8 cellular contexts compared by ENCODE assay signal in genomic region chr5:81506900-81507588, GRCh38.
DNase-seq lines count a peak whose midpoint lies in the region; TF ChIP-seq lines count a peak whose summit lies in the region.

No MANE protein-coding gene starts in this region.

- peaks cover 0 to 10% (median 3%) of the 10 kb centered on the region in 5 experiments for H3K9me3 Mint-ChIP-seq in brain

- no peaks in the 10 kb centered on the region for H3K36me3 ChIP-seq in iPS DF 6.9 (ENCODE audit: control insufficient read depth, insufficient read depth, low read length)

- no peak overlapping the region for H3K4me3 ChIP-seq in AG09309 (ENCODE audit: control insufficient read depth, low read depth, low read length)
- no peak overlapping the region for H3K4me3 ChIP-seq in HFF-Myc (replicated peaks; ENCODE audit: low read depth, low read length)
- H3K4me3 ChIP-seq in iPS DF 6.9 (ENCODE audit: low read length): no peak overlapping the region

- H3K36me3 Mint-ChIP-seq in brain: peaks cover 35% of the 10 kb centered on the region

- no peak overlapping the region for H3K27ac ChIP-seq in iPS DF 6.9 (ENCODE audit: low read length)

- TF ChIP-seq CTCF in AG09309 (IDR thresholded peaks at IDR 0.05; ENCODE audit: control insufficient read depth, insufficient read depth, low read depth, low read length, missing control alignments): peak; percentile 88
- peak; percentile 82 for TF ChIP-seq CTCF in GM12872 (IDR thresholded peaks at IDR 0.05; ENCODE audit: insufficient read depth, low read depth, low read length)
- peak; percentile 85 for TF ChIP-seq CTCF in HFF-Myc (IDR thresholded peaks at IDR 0.05; ENCODE audit: low read depth, low read length, missing control alignments)
- TF ChIP-seq CTCF in brain (conservative IDR thresholded peaks at IDR 0.05): peak; percentile 80 to 84

- no peaks in the 10 kb centered on the region for H3K27me3 Mint-ChIP-seq in brain

- peak overlapping the region in 3 of 5 experiments; percentile 64 to 83 (median 65) for H3K27ac Mint-ChIP-seq in brain

- peaks cover 33% of the 10 kb centered on the region for H3K4me1 Mint-ChIP-seq in brain

- peak; percentile 78 for DNase-seq in AG09309 (ENCODE audit: low read depth)
- peak; percentile 75 for DNase-seq in HFF-Myc (ENCODE audit: extremely low read depth, low read depth)
- peak; percentile 76 for DNase-seq in LoVo (ENCODE audit: low spot score)
- DNase-seq in RPMI7951 (ENCODE audit: low read depth): peak; percentile 76
- DNase-seq in iPS DF 6.9 (ENCODE audit: low read depth, low spot score): peak; percentile 31
- peak; percentile 3 for DNase-seq in stimulated activated CD4-positive, alpha-beta T cell treated with anti-CD3 and anti-CD28 coated beads, Interleukin-2, amount 100 ng/mL, for 4 hours (ENCODE audit: low read depth)

- 100% methylated on average over 1 of the region's 2 CpGs for WGBS in iPS DF 6.9 (ENCODE audit: insufficient coverage, insufficient read length)

- H3K9me3 ChIP-seq in iPS DF 6.9 (ENCODE audit: control insufficient read depth, insufficient read depth, low read length): no peaks in the 10 kb centered on the region

- H3K4me1 ChIP-seq in iPS DF 6.9 (ENCODE audit: control insufficient read depth, insufficient read depth, low read length): no peaks in the 10 kb centered on the region

- H3K27me3 ChIP-seq in iPS DF 6.9 (ENCODE audit: control insufficient read depth, insufficient read depth, low read length): no peaks in the 10 kb centered on the region

- no peak overlapping the region for H3K4me3 Mint-ChIP-seq in brain

Comparison
In these comparisons a context has a peak if more than half of its experiments do, and no peak if none do; other contexts are left out.
1. DNase-seq: peak in every context shown above with its lines; median percentile 78 in AG09309; 76 in LoVo; 76 in RPMI7951; 75 in HFF-Myc; 31 in iPS DF 6.9; 3 in stimulated activated CD4-positive, alpha-beta T cell treated with anti-CD3 and anti-CD28 coated beads, Interleukin-2, amount 100 ng/mL, for 4 hours.